ENCODE assay signal across 28 cellular contexts in genomic region chr11:44011797-44012196, GRCh38. TPM values are rescaled to one million over a fixed set of nuclear protein-coding genes. Genes with fewer than 3 reads are reported as not detected.
DNase-seq lines count a peak whose midpoint lies in the region; ATAC-seq and TF ChIP-seq lines count a peak whose summit lies in the region.
"Had no signal": no experiment of that assay in that cellular context is flagged by ENCODE, and none has a peak within 500 bp of the region (broad histone marks: within the 10 kb centered on the region; RNA-seq: fewer than 3 reads in every experiment).

No MANE protein-coding gene starts in this region.

- no peak for TF ChIP-seq CTCF in HFFc6 (IDR thresholded peaks at IDR 0.05)
- TF ChIP-seq CTCF in chondrocyte (IDR thresholded peaks at IDR 0.05): no peak
- no peak for TF ChIP-seq CTCF in left lung (IDR thresholded peaks at IDR 0.05)

- H3K27ac Mint-ChIP-seq in HFFc6: peak overlapping the region; percentile 34
- peak overlapping the region; percentile 32 for H3K27ac Mint-ChIP-seq in chondrocyte (ENCODE audit: unreplicated experiment)
- H3K27ac Mint-ChIP-seq: activated naive CD4-positive, alpha-beta T cell treated with anti-CD3 and anti-CD28 coated beads for 36 hours; activated T-cell treated with anti-CD3 and anti-CD28 coated beads, Interleukin-2, amount 50 U/mL, for 72 hours; memory B cell; naive B cell; stimulated activated naive CD8-positive, alpha-beta T cell treated with anti-CD3 and anti-CD28 coated beads, Interleukin-15, Interleukin-2, amounts not matched to agents 100 ng/mL and 50 ng/mL, for 24 hours had no signal

- H3K27me3 Mint-ChIP-seq in HFFc6 (ENCODE audit: insufficient read depth): no peaks in the 10 kb centered on the region; the same call in none of the 2 replicates
- H3K27me3 Mint-ChIP-seq in chondrocyte (ENCODE audit: low read depth): peaks cover 3% of the 10 kb centered on the region

- H3K4me1 ChIP-seq in ACC112 (ENCODE audit: control insufficient read depth, insufficient read depth, low read length, unreplicated experiment) (peaks cover 43% of the 10 kb centered on the region), left lung (no peaks in the 10 kb centered on the region)
- H3K4me1 ChIP-seq: HAP-1, upper lobe of left lung had no signal

- ATAC-seq in left lung: peak; percentile 55
- ATAC-seq: activated T-cell treated with anti-CD3 and anti-CD28 coated beads, Interleukin-2, amount 50 U/mL, for 72 hours had no signal

- H3K4me1 Mint-ChIP-seq in HFFc6 (ENCODE audit: low read depth) (peaks cover 67% of the 10 kb centered on the region), chondrocyte (ENCODE audit: low read depth) (peaks cover 45% of the 10 kb centered on the region)
- H3K4me1 Mint-ChIP-seq: central memory CD8-positive, alpha-beta T cell; memory B cell; naive B cell had no signal

- H2AFZ ChIP-seq in ACC112 (ENCODE audit: low read length, unreplicated experiment): no peak overlapping the region

- intact Hi-C loops in left lung (cut with DNase I): no loop called here

- H3K36me3 Mint-ChIP-seq in HFFc6 (ENCODE audit: low read depth) (no peaks in the 10 kb centered on the region), chondrocyte (ENCODE audit: low read depth) (no peaks in the 10 kb centered on the region)
- H3K36me3 Mint-ChIP-seq: memory B cell, naive B cell had no signal

- H3K36me3 ChIP-seq in ACC112 (ENCODE audit: insufficient read depth, low read length): no peaks in the 10 kb centered on the region
- no peaks in the 10 kb centered on the region for H3K36me3 ChIP-seq in left lung
- H3K36me3 ChIP-seq: BLaER1, HAP-1, upper lobe of left lung had no signal

- H3K4me3 Mint-ChIP-seq in HFFc6 (peak overlapping the region; percentile 23; the same call in 1 of the 2 replicates), chondrocyte (ENCODE audit: unreplicated experiment) (no peak overlapping the region)
- H3K4me3 Mint-ChIP-seq: activated naive CD4-positive, alpha-beta T cell treated with anti-CD3 and anti-CD28 coated beads for 36 hours; activated T-cell treated with anti-CD3 and anti-CD28 coated beads, Interleukin-2, amount 50 U/mL, for 72 hours; central memory CD8-positive, alpha-beta T cell; memory B cell; naive B cell; stimulated activated naive CD8-positive, alpha-beta T cell treated with anti-CD3 and anti-CD28 coated beads, Interleukin-15, Interleukin-2, amounts not matched to agents 100 ng/mL and 50 ng/mL, for 24 hours had no signal

- H3K79me2 ChIP-seq in ACC112 (ENCODE audit: control insufficient read depth, insufficient read depth, low read length, unreplicated experiment): no peaks in the 10 kb centered on the region

- H3K4me3 ChIP-seq in ACC112 (ENCODE audit: low read depth, low read length) (no peak overlapping the region), left lung (no peak overlapping the region)
- H3K4me3 ChIP-seq: BLaER1, HAP-1, upper lobe of left lung had no signal

- no peaks in the 10 kb centered on the region for H3K9me3 Mint-ChIP-seq in HFFc6
- H3K9me3 Mint-ChIP-seq in chondrocyte (ENCODE audit: low read depth): no peaks in the 10 kb centered on the region
- H3K9me3 Mint-ChIP-seq: activated naive CD4-positive, alpha-beta T cell treated with anti-CD3 and anti-CD28 coated beads for 36 hours; activated T-cell treated with anti-CD3 and anti-CD28 coated beads, Interleukin-2, amount 50 U/mL, for 72 hours; central memory CD8-positive, alpha-beta T cell; memory B cell; stimulated activated naive CD8-positive, alpha-beta T cell treated with anti-CD3 and anti-CD28 coated beads, Interleukin-15, Interleukin-2, amounts not matched to agents 100 ng/mL and 50 ng/mL, for 24 hours had no signal

- peak; percentile 57 for DNase-seq in HFFc6
- DNase-seq in chondrocyte (ENCODE audit: low spot score): no peak
- no peak for DNase-seq in left lung
- no peak for DNase-seq in SW 1271 (lab: John Stamatoyannopoulos, UW)
- DNase-seq in effector CD8-positive, alpha-beta T cell (lab: John Stamatoyannopoulos, UW): no peak
- DNase-seq in DMS153 (lab: John Stamatoyannopoulos, UW): no peak
- DNase-seq in NCI-H1092 (lab: John Stamatoyannopoulos, UW): no peak
- DNase-seq: activated naive CD4-positive, alpha-beta T cell treated with anti-CD3 and anti-CD28 coated beads for 36 hours; activated T-cell treated with anti-CD3 and anti-CD28 coated beads, Interleukin-2, amount 50 U/mL, for 72 hours; anterior cingulate cortex; Calu3; glutamatergic neuron; naive B cell; NCI-H1694; NCI-H748 treated with DMSO at 0.1 percent for 48 hours; occipital lobe; retina; T1000; upper lobe of left lung had no signal

- H3K27me3 ChIP-seq in ACC112 (ENCODE audit: insufficient read depth, low read length) (no peaks in the 10 kb centered on the region), left lung (no peaks in the 10 kb centered on the region)
- H3K27me3 ChIP-seq: BLaER1, upper lobe of left lung had no signal

- H3K9me3 ChIP-seq in left lung: no peaks in the 10 kb centered on the region
- H3K9me3 ChIP-seq: BLaER1, HAP-1, upper lobe of left lung had no signal

- H3K27ac ChIP-seq in ACC112 (ENCODE audit: low read depth, low read length) (peak overlapping the region; percentile 48), left lung (no peak overlapping the region)
- H3K27ac ChIP-seq: BLaER1, KMS-11 had no signal

RNA-seq across cellular contexts. Expression of gene ACCSL, which starts 36.0 kb away (rescaled TPM):
- total RNA-seq in HFFc6 (2021; fragmentation: NEBNext Ultra II Directional; extraction: Animal tissue kit (Norgen Biotek cat#: 25700)): not detected
- total RNA-seq in chondrocyte (not detected in 3 replicates), left lung (not detected)
- total RNA-seq: A172; activated naive CD4-positive, alpha-beta T cell treated with anti-CD3 and anti-CD28 coated beads for 36 hours; Calu3; G401; occipital lobe; upper lobe of left lung had no signal

RNA-seq across cellular contexts. Expression of gene ACCS, which starts 54.3 kb away (rescaled TPM):
- 1 to 10 TPM; 3.9 to 5.4 (median 4.8) TPM for total RNA-seq in HFFc6 (2021; fragmentation: NEBNext Ultra II Directional; extraction: Animal tissue kit (Norgen Biotek cat#: 25700))
- total RNA-seq in chondrocyte (5.8 to 14.7 TPM (median 11.1 TPM) in 3 replicates), left lung (10 to 100 TPM; 29.3 to 42.1 TPM)
- total RNA-seq: G401 had no signal
